Comparison of ENCODE assay signal across 1 cellular context in the genomic region with DNA sequence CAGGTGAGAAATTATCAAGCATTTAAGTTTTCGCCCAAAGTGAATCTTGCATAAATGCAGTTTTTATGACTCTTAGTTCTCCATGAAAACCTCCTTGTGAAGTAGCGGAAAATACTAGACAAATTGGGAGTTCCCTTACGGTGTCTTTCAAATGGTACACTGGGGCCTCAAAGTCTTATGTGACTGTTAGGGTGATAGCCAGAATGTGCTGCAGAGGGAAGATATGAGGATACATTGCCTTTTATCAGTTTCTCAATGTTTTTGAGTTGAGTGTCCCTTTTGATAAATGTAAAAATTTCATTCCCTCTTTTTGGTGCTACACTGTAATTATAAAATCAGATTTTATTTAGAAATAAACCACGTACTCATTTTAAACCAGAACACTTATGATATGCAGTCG.
TF ChIP-seq lines count a peak whose summit lies in the region.

No MANE protein-coding gene starts in this region.

TF ChIP-seq in K562, 482 proteins besides CTCF, POLR2A, EP300 and RAD21 (continued from another document and continues in another):
- TF ChIP-seq, protein P1, sequence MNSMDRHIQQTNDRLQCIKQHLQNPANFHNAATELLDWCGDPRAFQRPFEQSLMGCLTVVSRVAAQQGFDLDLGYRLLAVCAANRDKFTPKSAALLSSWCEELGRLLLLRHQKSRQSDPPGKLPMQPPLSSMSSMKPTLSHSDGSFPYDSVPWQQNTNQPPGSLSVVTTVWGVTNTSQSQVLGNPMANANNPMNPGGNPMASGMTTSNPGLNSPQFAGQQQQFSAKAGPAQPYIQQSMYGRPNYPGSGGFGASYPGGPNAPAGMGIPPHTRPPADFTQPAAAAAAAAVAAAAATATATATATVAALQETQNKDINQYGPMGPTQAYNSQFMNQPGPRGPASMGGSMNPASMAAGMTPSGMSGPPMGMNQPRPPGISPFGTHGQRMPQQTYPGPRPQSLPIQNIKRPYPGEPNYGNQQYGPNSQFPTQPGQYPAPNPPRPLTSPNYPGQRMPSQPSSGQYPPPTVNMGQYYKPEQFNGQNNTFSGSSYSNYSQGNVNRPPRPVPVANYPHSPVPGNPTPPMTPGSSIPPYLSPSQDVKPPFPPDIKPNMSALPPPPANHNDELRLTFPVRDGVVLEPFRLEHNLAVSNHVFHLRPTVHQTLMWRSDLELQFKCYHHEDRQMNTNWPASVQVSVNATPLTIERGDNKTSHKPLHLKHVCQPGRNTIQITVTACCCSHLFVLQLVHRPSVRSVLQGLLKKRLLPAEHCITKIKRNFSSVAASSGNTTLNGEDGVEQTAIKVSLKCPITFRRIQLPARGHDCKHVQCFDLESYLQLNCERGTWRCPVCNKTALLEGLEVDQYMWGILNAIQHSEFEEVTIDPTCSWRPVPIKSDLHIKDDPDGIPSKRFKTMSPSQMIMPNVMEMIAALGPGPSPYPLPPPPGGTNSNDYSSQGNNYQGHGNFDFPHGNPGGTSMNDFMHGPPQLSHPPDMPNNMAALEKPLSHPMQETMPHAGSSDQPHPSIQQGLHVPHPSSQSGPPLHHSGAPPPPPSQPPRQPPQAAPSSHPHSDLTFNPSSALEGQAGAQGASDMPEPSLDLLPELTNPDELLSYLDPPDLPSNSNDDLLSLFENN (IDR thresholded peaks at IDR 0.05; ENCODE audit: low read depth in 2 of 2, low read length in 2 of 2): peak in 1 of 2 experiments; percentile 63; a peak in 1 of 4 replicates
- TF ChIP-seq, protein P2, sequence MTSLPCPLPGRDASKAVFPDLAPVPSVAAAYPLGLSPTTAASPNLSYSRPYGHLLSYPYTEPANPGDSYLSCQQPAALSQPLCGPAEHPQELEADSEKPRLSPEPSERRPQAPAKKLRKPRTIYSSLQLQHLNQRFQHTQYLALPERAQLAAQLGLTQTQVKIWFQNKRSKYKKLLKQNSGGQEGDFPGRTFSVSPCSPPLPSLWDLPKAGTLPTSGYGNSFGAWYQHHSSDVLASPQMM (CRISPR knock-in tag; IDR thresholded peaks at IDR 0.05): no peak
- TF ChIP-seq MYNN (IDR thresholded peaks at IDR 0.05) (no peak), MYNN (CRISPR knock-in tag; IDR thresholded peaks at IDR 0.05) (no peak), RFX5 (IDR thresholded peaks at IDR 0.05; ENCODE audit: low read depth, low read length) (no peak), MAFF (IDR thresholded peaks at IDR 0.05; ENCODE audit: low read length) (no peak), TSC22D4 (tag; IDR thresholded peaks at IDR 0.05) (no peak), ZNF766 (CRISPR knock-in tag; conservative IDR thresholded peaks at IDR 0.05) (no peak), RNF2 (IDR thresholded peaks at IDR 0.05) (no peak), RUNX1 (IDR thresholded peaks at IDR 0.05; ENCODE audit: low read depth) (no peak), SMARCE1 (IDR thresholded peaks at IDR 0.05) (no peak), L3MBTL2 (IDR thresholded peaks at IDR 0.05) (0 out of 2 replicates have a peak, but pooled peaks have one; percentile 22), ZNF282 (CRISPR knock-in tag; IDR thresholded peaks at IDR 0.05) (no peak), PCBP1 (IDR thresholded peaks at IDR 0.05; ENCODE audit: low read depth, low read length, poor library complexity, severe bottlenecking) (no peak), RBM25 (IDR thresholded peaks at IDR 0.05; ENCODE audit: low read depth, low read length, severe bottlenecking) (no peak), NR2C1 (IDR thresholded peaks at IDR 0.05) (no peak), NR2C1 (tag; IDR thresholded peaks at IDR 0.05) (no peak), EP400 (IDR thresholded peaks at IDR 0.05) (0 out of 2 replicates have a peak, but pooled peaks have one; percentile 13), CXXC5 (CRISPR knock-in tag; IDR thresholded peaks at IDR 0.05) (no peak), TEAD1 (CRISPR knock-in tag; IDR thresholded peaks at IDR 0.05) (no peak), MCM7 (IDR thresholded peaks at IDR 0.05) (no peak), ZBTB7A (IDR thresholded peaks at IDR 0.05; ENCODE audit: borderline replicate concordance, control insufficient read depth, low read depth, low read length) (no peak), TRIM24 (IDR thresholded peaks at IDR 0.05) (peak; percentile 63 to 69; a peak in 3 of 4 replicates), ASH1L (IDR thresholded peaks at IDR 0.05; ENCODE audit: borderline replicate concordance, low read depth, partially characterized antibody) (no peak), KDM4B (IDR thresholded peaks at IDR 0.05; ENCODE audit: borderline replicate concordance in 2 of 2, low read depth in 1 of 2) (no peak), NCOA6 (IDR thresholded peaks at IDR 0.05) (0 out of 2 replicates have a peak, but pooled peaks have one; percentile 22), HNRNPUL1 (IDR thresholded peaks at IDR 0.05; ENCODE audit: low read length) (no peak)
- TF ChIP-seq, protein P3, sequence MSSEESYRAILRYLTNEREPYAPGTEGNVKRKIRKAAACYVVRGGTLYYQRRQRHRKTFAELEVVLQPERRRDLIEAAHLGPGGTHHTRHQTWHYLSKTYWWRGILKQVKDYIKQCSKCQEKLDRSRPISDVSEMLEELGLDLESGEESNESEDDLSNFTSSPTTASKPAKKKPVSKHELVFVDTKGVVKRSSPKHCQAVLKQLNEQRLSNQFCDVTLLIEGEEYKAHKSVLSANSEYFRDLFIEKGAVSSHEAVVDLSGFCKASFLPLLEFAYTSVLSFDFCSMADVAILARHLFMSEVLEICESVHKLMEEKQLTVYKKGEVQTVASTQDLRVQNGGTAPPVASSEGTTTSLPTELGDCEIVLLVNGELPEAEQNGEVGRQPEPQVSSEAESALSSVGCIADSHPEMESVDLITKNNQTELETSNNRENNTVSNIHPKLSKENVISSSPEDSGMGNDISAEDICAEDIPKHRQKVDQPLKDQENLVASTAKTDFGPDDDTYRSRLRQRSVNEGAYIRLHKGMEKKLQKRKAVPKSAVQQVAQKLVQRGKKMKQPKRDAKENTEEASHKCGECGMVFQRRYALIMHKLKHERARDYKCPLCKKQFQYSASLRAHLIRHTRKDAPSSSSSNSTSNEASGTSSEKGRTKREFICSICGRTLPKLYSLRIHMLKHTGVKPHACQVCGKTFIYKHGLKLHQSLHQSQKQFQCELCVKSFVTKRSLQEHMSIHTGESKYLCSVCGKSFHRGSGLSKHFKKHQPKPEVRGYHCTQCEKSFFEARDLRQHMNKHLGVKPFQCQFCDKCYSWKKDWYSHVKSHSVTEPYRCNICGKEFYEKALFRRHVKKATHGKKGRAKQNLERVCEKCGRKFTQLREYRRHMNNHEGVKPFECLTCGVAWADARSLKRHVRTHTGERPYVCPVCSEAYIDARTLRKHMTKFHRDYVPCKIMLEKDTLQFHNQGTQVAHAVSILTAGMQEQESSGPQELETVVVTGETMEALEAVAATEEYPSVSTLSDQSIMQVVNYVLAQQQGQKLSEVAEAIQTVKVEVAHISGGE (CRISPR knock-in tag; IDR thresholded peaks at IDR 0.05): peak in 1 of 3 experiments; percentile 65; a peak in 1 of 6 replicates
- TF ChIP-seq, protein P4, sequence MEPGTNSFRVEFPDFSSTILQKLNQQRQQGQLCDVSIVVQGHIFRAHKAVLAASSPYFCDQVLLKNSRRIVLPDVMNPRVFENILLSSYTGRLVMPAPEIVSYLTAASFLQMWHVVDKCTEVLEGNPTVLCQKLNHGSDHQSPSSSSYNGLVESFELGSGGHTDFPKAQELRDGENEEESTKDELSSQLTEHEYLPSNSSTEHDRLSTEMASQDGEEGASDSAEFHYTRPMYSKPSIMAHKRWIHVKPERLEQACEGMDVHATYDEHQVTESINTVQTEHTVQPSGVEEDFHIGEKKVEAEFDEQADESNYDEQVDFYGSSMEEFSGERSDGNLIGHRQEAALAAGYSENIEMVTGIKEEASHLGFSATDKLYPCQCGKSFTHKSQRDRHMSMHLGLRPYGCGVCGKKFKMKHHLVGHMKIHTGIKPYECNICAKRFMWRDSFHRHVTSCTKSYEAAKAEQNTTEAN (CRISPR knock-in tag; IDR thresholded peaks at IDR 0.05): no peak
- TF ChIP-seq, protein P5, sequence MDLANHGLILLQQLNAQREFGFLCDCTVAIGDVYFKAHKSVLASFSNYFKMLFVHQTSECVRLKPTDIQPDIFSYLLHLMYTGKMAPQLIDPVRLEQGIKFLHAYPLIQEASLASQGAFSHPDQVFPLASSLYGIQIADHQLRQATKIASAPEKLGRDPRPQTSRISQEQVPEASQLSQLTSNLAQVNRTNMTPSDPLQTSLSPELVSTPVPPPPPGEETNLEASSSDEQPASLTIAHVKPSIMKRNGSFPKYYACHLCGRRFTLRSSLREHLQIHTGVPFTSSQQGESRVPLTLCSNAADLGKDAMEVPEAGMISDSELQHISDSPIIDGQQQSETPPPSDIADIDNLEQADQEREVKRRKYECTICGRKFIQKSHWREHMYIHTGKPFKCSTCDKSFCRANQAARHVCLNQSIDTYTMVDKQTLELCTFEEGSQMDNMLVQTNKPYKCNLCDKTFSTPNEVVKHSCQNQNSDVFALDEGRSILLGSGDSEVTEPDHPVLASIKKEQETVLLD (IDR thresholded peaks at IDR 0.05): no peak
- TF ChIP-seq, protein P6, sequence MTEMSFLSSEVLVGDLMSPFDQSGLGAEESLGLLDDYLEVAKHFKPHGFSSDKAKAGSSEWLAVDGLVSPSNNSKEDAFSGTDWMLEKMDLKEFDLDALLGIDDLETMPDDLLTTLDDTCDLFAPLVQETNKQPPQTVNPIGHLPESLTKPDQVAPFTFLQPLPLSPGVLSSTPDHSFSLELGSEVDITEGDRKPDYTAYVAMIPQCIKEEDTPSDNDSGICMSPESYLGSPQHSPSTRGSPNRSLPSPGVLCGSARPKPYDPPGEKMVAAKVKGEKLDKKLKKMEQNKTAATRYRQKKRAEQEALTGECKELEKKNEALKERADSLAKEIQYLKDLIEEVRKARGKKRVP (CRISPR knock-in tag; IDR thresholded peaks at IDR 0.05): no peak
- TF ChIP-seq, protein P7, sequence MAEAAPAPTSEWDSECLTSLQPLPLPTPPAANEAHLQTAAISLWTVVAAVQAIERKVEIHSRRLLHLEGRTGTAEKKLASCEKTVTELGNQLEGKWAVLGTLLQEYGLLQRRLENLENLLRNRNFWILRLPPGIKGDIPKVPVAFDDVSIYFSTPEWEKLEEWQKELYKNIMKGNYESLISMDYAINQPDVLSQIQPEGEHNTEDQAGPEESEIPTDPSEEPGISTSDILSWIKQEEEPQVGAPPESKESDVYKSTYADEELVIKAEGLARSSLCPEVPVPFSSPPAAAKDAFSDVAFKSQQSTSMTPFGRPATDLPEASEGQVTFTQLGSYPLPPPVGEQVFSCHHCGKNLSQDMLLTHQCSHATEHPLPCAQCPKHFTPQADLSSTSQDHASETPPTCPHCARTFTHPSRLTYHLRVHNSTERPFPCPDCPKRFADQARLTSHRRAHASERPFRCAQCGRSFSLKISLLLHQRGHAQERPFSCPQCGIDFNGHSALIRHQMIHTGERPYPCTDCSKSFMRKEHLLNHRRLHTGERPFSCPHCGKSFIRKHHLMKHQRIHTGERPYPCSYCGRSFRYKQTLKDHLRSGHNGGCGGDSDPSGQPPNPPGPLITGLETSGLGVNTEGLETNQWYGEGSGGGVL (CRISPR knock-in tag; IDR thresholded peaks at IDR 0.05): no peak
- TF ChIP-seq, protein P8, sequence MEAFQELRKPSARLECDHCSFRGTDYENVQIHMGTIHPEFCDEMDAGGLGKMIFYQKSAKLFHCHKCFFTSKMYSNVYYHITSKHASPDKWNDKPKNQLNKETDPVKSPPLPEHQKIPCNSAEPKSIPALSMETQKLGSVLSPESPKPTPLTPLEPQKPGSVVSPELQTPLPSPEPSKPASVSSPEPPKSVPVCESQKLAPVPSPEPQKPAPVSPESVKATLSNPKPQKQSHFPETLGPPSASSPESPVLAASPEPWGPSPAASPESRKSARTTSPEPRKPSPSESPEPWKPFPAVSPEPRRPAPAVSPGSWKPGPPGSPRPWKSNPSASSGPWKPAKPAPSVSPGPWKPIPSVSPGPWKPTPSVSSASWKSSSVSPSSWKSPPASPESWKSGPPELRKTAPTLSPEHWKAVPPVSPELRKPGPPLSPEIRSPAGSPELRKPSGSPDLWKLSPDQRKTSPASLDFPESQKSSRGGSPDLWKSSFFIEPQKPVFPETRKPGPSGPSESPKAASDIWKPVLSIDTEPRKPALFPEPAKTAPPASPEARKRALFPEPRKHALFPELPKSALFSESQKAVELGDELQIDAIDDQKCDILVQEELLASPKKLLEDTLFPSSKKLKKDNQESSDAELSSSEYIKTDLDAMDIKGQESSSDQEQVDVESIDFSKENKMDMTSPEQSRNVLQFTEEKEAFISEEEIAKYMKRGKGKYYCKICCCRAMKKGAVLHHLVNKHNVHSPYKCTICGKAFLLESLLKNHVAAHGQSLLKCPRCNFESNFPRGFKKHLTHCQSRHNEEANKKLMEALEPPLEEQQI (IDR thresholded peaks at IDR 0.05): 0 out of 2 replicates have a peak, but pooled peaks have one; percentile 51
- TF ChIP-seq, protein P9, sequence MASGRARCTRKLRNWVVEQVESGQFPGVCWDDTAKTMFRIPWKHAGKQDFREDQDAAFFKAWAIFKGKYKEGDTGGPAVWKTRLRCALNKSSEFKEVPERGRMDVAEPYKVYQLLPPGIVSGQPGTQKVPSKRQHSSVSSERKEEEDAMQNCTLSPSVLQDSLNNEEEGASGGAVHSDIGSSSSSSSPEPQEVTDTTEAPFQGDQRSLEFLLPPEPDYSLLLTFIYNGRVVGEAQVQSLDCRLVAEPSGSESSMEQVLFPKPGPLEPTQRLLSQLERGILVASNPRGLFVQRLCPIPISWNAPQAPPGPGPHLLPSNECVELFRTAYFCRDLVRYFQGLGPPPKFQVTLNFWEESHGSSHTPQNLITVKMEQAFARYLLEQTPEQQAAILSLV (tag; IDR thresholded peaks at IDR 0.05): no peak
- TF ChIP-seq, protein P10, sequence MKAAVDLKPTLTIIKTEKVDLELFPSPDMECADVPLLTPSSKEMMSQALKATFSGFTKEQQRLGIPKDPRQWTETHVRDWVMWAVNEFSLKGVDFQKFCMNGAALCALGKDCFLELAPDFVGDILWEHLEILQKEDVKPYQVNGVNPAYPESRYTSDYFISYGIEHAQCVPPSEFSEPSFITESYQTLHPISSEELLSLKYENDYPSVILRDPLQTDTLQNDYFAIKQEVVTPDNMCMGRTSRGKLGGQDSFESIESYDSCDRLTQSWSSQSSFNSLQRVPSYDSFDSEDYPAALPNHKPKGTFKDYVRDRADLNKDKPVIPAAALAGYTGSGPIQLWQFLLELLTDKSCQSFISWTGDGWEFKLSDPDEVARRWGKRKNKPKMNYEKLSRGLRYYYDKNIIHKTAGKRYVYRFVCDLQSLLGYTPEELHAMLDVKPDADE (conservative IDR thresholded peaks at IDR 0.05; ENCODE audit: control insufficient read depth, low read depth, low read length): no peak
- TF ChIP-seq, protein P11, sequence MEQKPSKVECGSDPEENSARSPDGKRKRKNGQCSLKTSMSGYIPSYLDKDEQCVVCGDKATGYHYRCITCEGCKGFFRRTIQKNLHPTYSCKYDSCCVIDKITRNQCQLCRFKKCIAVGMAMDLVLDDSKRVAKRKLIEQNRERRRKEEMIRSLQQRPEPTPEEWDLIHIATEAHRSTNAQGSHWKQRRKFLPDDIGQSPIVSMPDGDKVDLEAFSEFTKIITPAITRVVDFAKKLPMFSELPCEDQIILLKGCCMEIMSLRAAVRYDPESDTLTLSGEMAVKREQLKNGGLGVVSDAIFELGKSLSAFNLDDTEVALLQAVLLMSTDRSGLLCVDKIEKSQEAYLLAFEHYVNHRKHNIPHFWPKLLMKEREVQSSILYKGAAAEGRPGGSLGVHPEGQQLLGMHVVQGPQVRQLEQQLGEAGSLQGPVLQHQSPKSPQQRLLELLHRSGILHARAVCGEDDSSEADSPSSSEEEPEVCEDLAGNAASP (IDR thresholded peaks at IDR 0.05): no peak
